In the genomic region with DNA sequence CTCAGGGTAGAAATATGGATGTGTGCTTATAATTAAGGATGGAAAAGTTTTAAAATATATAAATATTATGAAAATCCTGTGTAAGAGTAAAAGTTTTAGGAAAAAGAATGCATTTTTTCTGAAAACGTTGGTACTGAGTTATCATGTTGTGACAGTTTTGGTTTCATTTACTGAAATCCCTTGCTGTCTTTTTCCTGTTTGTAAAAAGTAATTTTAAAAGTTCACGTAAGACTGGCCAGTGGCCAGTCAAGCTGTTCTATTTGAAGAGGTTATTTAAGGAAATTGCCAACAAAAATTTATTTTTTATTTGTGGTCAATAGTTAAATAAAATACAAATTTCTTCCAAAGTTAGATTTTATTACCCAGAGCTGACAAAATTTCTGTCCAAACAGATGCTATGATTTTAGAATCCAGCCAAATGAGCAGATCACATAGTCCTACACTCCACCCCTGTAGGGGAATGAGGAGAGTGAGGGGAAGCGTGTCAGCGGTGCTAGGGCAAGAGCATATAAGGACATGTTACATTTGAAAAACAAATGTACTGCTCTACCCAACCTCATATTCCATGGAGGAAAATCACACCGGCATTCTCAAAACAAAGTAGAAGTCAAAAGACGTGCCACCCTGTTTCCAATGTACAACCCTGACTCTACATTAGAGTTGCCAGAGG, we compare ENCODE assay signal across 22 cellular contexts.
DNase-seq lines count a peak whose midpoint lies in the region; ATAC-seq and TF ChIP-seq lines count a peak whose summit lies in the region.
"Had no signal": no experiment of that assay in that cellular context is flagged by ENCODE, and none has a peak within 500 bp of the region (broad histone marks: within the 10 kb centered on the region; RNA-seq: fewer than 3 reads in every experiment).

No MANE protein-coding gene starts in this region.

- H3K36me3 Mint-ChIP-seq in osteocyte (ENCODE audit: unreplicated experiment) = no peaks in the 10 kb centered on the region
- no peaks in the 10 kb centered on the region for H3K36me3 Mint-ChIP-seq in Calu3 (ENCODE audit: insufficient read depth, unreplicated experiment)
- H3K36me3 Mint-ChIP-seq: CD8-positive, alpha-beta T cell had no signal

- ATAC-seq in Right ventricle myocardium superior (ENCODE audit: poor library complexity) = peak; percentile 62
- no peak for ATAC-seq in GM18909 (IDR thresholded peaks at IDR 0.05; ENCODE audit: poor library complexity, unreplicated experiment)
- ATAC-seq in GM19351 (IDR thresholded peaks at IDR 0.05; ENCODE audit: unreplicated experiment) = no peak
- ATAC-seq: activated T-cell treated with anti-CD3 and anti-CD28 coated beads, Interleukin-2, amount 50 U/mL, for 72 hours; CD8-positive, alpha-beta T cell had no signal

- H3K9me3 Mint-ChIP-seq in osteocyte (ENCODE audit: unreplicated experiment) (no peaks in the 10 kb centered on the region), Calu3 (ENCODE audit: low read depth, unreplicated experiment) (no peaks in the 10 kb centered on the region)
- H3K9me3 Mint-ChIP-seq: activated T-cell treated with anti-CD3 and anti-CD28 coated beads, Interleukin-2, amount 50 U/mL, for 72 hours; CD8-positive, alpha-beta T cell had no signal

- DNase-seq in Right ventricle myocardium superior (no peak), cardiac septum (ENCODE audit: low spot score) (no peak), fibroblast of peridontal ligament (ENCODE audit: extremely low read depth) (peak; percentile 9), osteocyte (ENCODE audit: extremely low spot score, unreplicated experiment) (no peak), Calu3 (no peak), HEK293T (ENCODE audit: extremely low spot score) (no peak)
- DNase-seq: 8988T; activated CD4-positive, alpha-beta T cell treated with anti-CD3 and anti-CD28 coated beads, Interleukin-2, amount 50 U/mL, for 1 hour; activated naive CD4-positive, alpha-beta T cell; activated T-cell treated with anti-CD3 and anti-CD28 coated beads, Interleukin-2, amount 50 U/mL, for 72 hours; CD8-positive, alpha-beta T cell; effector CD8-positive, alpha-beta T cell; foreskin melanocyte; NCI-H1092 treated with DMSO at 0.1 percent for 48 hours; NCI-H187 treated with DMSO at 0.1 percent for 48 hours; NCI-H524; SHP77 treated with DMSO at 0.1 percent for 48 hours; stimulated activated CD4-positive, alpha-beta T cell treated with anti-CD3 and anti-CD28 coated beads, Interleukin-2, amount 100 ng/mL, for 48 hours; T1000 had no signal

- H3K4me1 Mint-ChIP-seq in osteocyte (ENCODE audit: unreplicated experiment) (peaks cover 22% of the 10 kb centered on the region), Calu3 (ENCODE audit: low read depth, unreplicated experiment) (peaks cover 11% of the 10 kb centered on the region)
- H3K4me1 Mint-ChIP-seq: IgD-negative memory B cell had no signal

- H3K4me3 Mint-ChIP-seq in osteocyte (ENCODE audit: unreplicated experiment) (peak overlapping the region; percentile 7), Calu3 (ENCODE audit: low read depth, unreplicated experiment) (no peak overlapping the region)
- H3K4me3 Mint-ChIP-seq: activated T-cell treated with anti-CD3 and anti-CD28 coated beads, Interleukin-2, amount 50 U/mL, for 72 hours; CD8-positive, alpha-beta T cell; IgD-negative memory B cell had no signal

- CTCF ChIA-PET in Calu3 (lab: Charles Lee) = no interaction called here
- CTCF ChIA-PET in HEK293T (lab: Yijun Ruan, JAX) = no interaction called here

- POLR2A ChIA-PET in HEK293T (lab: Yijun Ruan, JAX) = no interaction called here

- no TSS peak for BruUV-seq in Calu3 (replicated peaks; lab: Mats Ljungman, UMichigan)

- TF ChIP-seq CTCF in osteocyte (IDR thresholded peaks at IDR 0.05) (no peak), Calu3 (IDR thresholded peaks at IDR 0.05; ENCODE audit: unreplicated experiment) (no peak)

- intact Hi-C loops in Right ventricle myocardium superior (cut with DNase I) = no loop called here
- intact Hi-C loops in cardiac septum (cut with DNase I) = no loop called here
- intact Hi-C loops in Calu3 (cut with micrococcal nuclease; ENCODE audit: unreplicated experiment) = no loop called here

- H3K27me3 Mint-ChIP-seq in osteocyte (ENCODE audit: unreplicated experiment) (no peaks in the 10 kb centered on the region), Calu3 (ENCODE audit: unreplicated experiment) (no peaks in the 10 kb centered on the region)
- H3K27me3 Mint-ChIP-seq: IgD-negative memory B cell had no signal

- H3K27ac Mint-ChIP-seq in osteocyte (ENCODE audit: unreplicated experiment) (peak overlapping the region; percentile 16), Calu3 (ENCODE audit: unreplicated experiment) (no peak overlapping the region)
- H3K27ac Mint-ChIP-seq: activated T-cell treated with anti-CD3 and anti-CD28 coated beads, Interleukin-2, amount 50 U/mL, for 72 hours; CD8-positive, alpha-beta T cell; IgD-negative memory B cell had no signal

TF ChIP-seq in HEK293T, 16 proteins besides CTCF, POLR2A, EP300 and RAD21:
- TF ChIP-seq SUZ12 (IDR thresholded peaks at IDR 0.05) (no peak), HDGF (IDR thresholded peaks at IDR 0.05; ENCODE audit: borderline replicate concordance) (no peak), L3MBTL2 (conservative IDR thresholded peaks at IDR 0.05) (no peak), FOXA1 (IDR thresholded peaks at IDR 0.05) (no peak), BHLHE40 (IDR thresholded peaks at IDR 0.05; ENCODE audit: borderline replicate concordance) (no peak), ELF4 (IDR thresholded peaks at IDR 0.05) (no peak)
- TF ChIP-seq, protein P1, sequence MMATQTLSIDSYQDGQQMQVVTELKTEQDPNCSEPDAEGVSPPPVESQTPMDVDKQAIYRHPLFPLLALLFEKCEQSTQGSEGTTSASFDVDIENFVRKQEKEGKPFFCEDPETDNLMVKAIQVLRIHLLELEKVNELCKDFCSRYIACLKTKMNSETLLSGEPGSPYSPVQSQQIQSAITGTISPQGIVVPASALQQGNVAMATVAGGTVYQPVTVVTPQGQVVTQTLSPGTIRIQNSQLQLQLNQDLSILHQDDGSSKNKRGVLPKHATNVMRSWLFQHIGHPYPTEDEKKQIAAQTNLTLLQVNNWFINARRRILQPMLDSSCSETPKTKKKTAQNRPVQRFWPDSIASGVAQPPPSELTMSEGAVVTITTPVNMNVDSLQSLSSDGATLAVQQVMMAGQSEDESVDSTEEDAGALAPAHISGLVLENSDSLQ (IDR thresholded peaks at IDR 0.05) = no peak
